17 cellular contexts compared by ENCODE assay signal in the genomic region with DNA sequence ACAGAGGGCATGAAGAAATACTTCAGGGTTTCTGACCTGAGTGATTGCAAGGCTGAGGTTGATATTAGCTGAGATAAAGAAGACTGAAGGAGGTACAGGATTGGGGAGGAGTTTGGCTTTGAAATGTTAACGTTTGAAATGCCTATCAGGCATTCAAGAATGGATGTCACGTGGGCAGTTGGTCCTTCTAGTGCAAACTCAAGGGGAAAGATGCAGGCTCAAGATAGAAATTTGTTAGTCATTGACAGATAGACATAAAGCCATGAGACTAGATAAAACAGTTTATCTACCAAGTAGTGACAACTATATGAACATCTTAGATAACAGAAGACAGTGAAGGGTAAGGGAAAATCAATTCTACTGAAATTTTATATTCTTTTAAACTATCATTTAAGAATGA. TPM values are rescaled to one million over a fixed set of nuclear protein-coding genes. Genes with fewer than 3 reads are reported as not detected.
DNase-seq lines count a peak whose midpoint lies in the region; ATAC-seq, FAIRE-seq and TF ChIP-seq lines count a peak whose summit lies in the region.
"Had no signal": no experiment of that assay in that cellular context is flagged by ENCODE, and none has a peak within 500 bp of the region (broad histone marks: within the 10 kb centered on the region; RNA-seq: fewer than 3 reads in every experiment).

No MANE protein-coding gene starts in this region.

- no peak overlapping the region for H3K27ac Mint-ChIP-seq in GM23338
- no peak overlapping the region for H3K27ac Mint-ChIP-seq in chondrocyte (ENCODE audit: unreplicated experiment)

- H3K4me3 ChIP-seq in GM23338, result no peak overlapping the region
- no peak overlapping the region for H3K4me3 ChIP-seq in GM12878
- H3K4me3 ChIP-seq: HAP-1, SJCRH30 had no signal

- RAD21 ChIA-PET in GM12878 (lab: Charles Lee; ENCODE audit: unreplicated experiment), result no interaction called here

- TSS peak; percentile 31 for BruUV-seq in GM12878 (replicated peaks; lab: Mats Ljungman, UMichigan)

- in situ Hi-C loops in GM12878 (cut with MboI), result no loop called here

- no peaks in the 10 kb centered on the region for H3K27me3 ChIP-seq in GM23338 (ENCODE audit: insufficient read depth)
- H3K27me3 ChIP-seq in GM12878 (replicated peaks in 1 of 2; ENCODE audit: control insufficient read depth in 2 of 2, insufficient read depth in 2 of 2, low read length in 1 of 2), result no peaks in the 10 kb centered on the region
- H3K27me3 ChIP-seq: SJCRH30 had no signal

- no peaks in the 10 kb centered on the region for H3K9me3 Mint-ChIP-seq in GM23338
- no peaks in the 10 kb centered on the region for H3K9me3 Mint-ChIP-seq in chondrocyte (ENCODE audit: low read depth)

- no peak overlapping the region for H3K9ac ChIP-seq in GM12878 (ENCODE audit: control insufficient read depth, insufficient read depth, low read length)

- H2AFZ ChIP-seq in GM23338 (no peak overlapping the region), GM12878 (ENCODE audit: control insufficient read depth, low read depth, low read length) (no peak overlapping the region)

- ATAC-seq in GM23338 (peak; percentile 58), GM12878 (no peak), HG03565 (IDR thresholded peaks at IDR 0.05; ENCODE audit: unreplicated experiment) (no peak)

- H3K27ac ChIP-seq in GM23338 (ENCODE audit: low read depth), result no peak overlapping the region
- no peak overlapping the region for H3K27ac ChIP-seq in GM12878 (ENCODE audit: control insufficient read depth, insufficient read depth)
- H3K27ac ChIP-seq: HL-60, RWPE1, SJCRH30 had no signal

- H3K4me2 ChIP-seq in GM23338 (no peak overlapping the region), GM12878 (ENCODE audit: control insufficient read depth, insufficient read depth) (no peak overlapping the region)

- H3K36me3 Mint-ChIP-seq in GM23338 (ENCODE audit: low read depth) (peaks cover 4% of the 10 kb centered on the region; the same call in 2 of the 3 replicates), chondrocyte (ENCODE audit: low read depth) (peaks cover 8% of the 10 kb centered on the region)

- 0 out of 2 replicates have a peak, but pooled peaks cover 2% of the 10 kb centered on the region for H3K36me3 ChIP-seq in GM23338 (ENCODE audit: insufficient read depth)
- peaks cover 0 to 14% of the 10 kb centered on the region in 2 experiments; a peak in 3 of 4 replicates for H3K36me3 ChIP-seq in GM12878 (ENCODE audit: control insufficient read depth in 2 of 2, insufficient read depth in 2 of 2, low read length in 1 of 2)

- no peaks in the 10 kb centered on the region for H3K9me2 ChIP-seq in GM23338 (ENCODE audit: insufficient read depth)

- peaks cover 6% of the 10 kb centered on the region for H3K4me1 ChIP-seq in GM23338 (ENCODE audit: insufficient read depth)
- no peaks in the 10 kb centered on the region for H3K4me1 ChIP-seq in GM12878 (ENCODE audit: control insufficient read depth, insufficient read depth, low read length)
- H3K4me1 ChIP-seq: HAP-1, SJCRH30 had no signal

- no peaks in the 10 kb centered on the region for H3F3A ChIP-seq in GM23338 (replicated peaks; ENCODE audit: low read depth)

- H3K27me3 Mint-ChIP-seq in GM23338 (ENCODE audit: insufficient read depth, low read depth, poor library complexity), result no peaks in the 10 kb centered on the region
- no peaks in the 10 kb centered on the region for H3K27me3 Mint-ChIP-seq in chondrocyte (ENCODE audit: low read depth)

- DNase-seq in GM23338 (ENCODE audit: low spot score), result peak; percentile 59
- DNase-seq in HUDEP-2 (lab: John Stamatoyannopoulos, UW; ENCODE audit: unreplicated experiment in 76 of 76), result peak in 47 of 76 experiments; percentile 5 to 75 (median 38)
- DNase-seq in GM12878 (ENCODE audit: low read depth, low spot score), result no peak
- peak; percentile 16 for DNase-seq in iPS-NIHi7 (ENCODE audit: extremely low spot score)
- DNase-seq in chondrocyte (ENCODE audit: low spot score), result no peak
- no peak for DNase-seq in frontal cortex (ENCODE audit: low spot score in 2 of 2)
- DNase-seq: KBM-7, NCI-H1436, NCI-H2029, NCI-H2171, NCI-H446, SJCRH30 had no signal

- POLR2A ChIA-PET in GM12878 (lab: Charles Lee), result interaction anchor here (0.6 to 1.7 kb wide), 2 partner anchors 9 to 22 kb away, joined by 4 to 5 read pairs; no protein-coding TSS in a partner anchor

- 67% methylated on average over 2 of the region's 2 CpGs for whole genome bisulfite sequencing in GM12878 (ENCODE audit: insufficient coverage, insufficient replicate concordance, low lambda C conversion rate, missing lambda C conversion rate)

- H3K9me3 ChIP-seq in GM12878 (replicated peaks; ENCODE audit: control insufficient read depth, insufficient read depth, low read length), result no peaks in the 10 kb centered on the region
- H3K9me3 ChIP-seq: HAP-1, SJCRH30 had no signal

- TF ChIP-seq POLR2A in GM12878 (IDR thresholded peaks at IDR 0.05; ENCODE audit: low read depth, low read length), result no peak

- SMC1A ChIA-PET in GM12878 (lab: Charles Lee; ENCODE audit: uncharacterized antibody, unreplicated experiment), result no interaction called here

- H4K20me1 ChIP-seq in GM23338 (replicated peaks; ENCODE audit: insufficient read depth), result no peaks in the 10 kb centered on the region; the same call in 1 of the 2 replicates
- no peaks in the 10 kb centered on the region for H4K20me1 ChIP-seq in GM12878 (ENCODE audit: control insufficient read depth, insufficient read depth)

- H3K4me1 Mint-ChIP-seq in GM23338 (peaks cover 11% of the 10 kb centered on the region), chondrocyte (ENCODE audit: low read depth) (no peaks in the 10 kb centered on the region)

- H3K4me3 Mint-ChIP-seq in GM23338, result no peak overlapping the region
- no peak overlapping the region for H3K4me3 Mint-ChIP-seq in chondrocyte (ENCODE audit: unreplicated experiment)

- FAIRE-seq in GM12878 (lab: Jason Lieb, UNC) (no peak), frontal cortex (lab: Jason Lieb, UNC) (no peak)
- FAIRE-seq: HTR-8/SVneo had no signal

- TF ChIP-seq CTCF in GM23338 (conservative IDR thresholded peaks at IDR 0.05; ENCODE audit: low read depth in 2 of 2) (no peak), GM12878 (IDR thresholded peaks at IDR 0.05 in 2 of 3, conservative IDR thresholded peaks at IDR 0.05 in 1 of 3; ENCODE audit: control insufficient read depth in 2 of 3, extremely low read depth in 1 of 3, insufficient read depth in 1 of 3, low read depth in 3 of 3, low read length in 3 of 3) (no peak), chondrocyte (IDR thresholded peaks at IDR 0.05) (no peak)

- TF ChIP-seq RAD21 in GM12878 (IDR thresholded peaks at IDR 0.05; ENCODE audit: insufficient read depth, low read depth, low read length), result no peak

- H3K79me2 ChIP-seq in GM23338 (replicated peaks; ENCODE audit: insufficient read depth) (peaks cover 33% of the 10 kb centered on the region), GM12878 (ENCODE audit: control insufficient read depth, insufficient read depth, low read length) (no peaks in the 10 kb centered on the region; the same call in 1 of the 2 replicates)

- intact Hi-C loops in GM12878 (cut with micrococcal nuclease; ENCODE audit: unreplicated experiment), result no loop called here

- TF ChIP-seq EP300 in GM12878 (IDR thresholded peaks at IDR 0.05; ENCODE audit: borderline replicate concordance in 1 of 2, control insufficient read depth in 1 of 2, low read depth in 2 of 2, low read length in 2 of 2), result no peak

- CTCF ChIA-PET in GM12878 (lab: Yijun Ruan, JAX), result no interaction called here

TF ChIP-seq in GM23338, 12 proteins besides CTCF, POLR2A, EP300 and RAD21 (continues in another document):
- TF ChIP-seq ZNF114 (CRISPR knock-in tag; IDR thresholded peaks at IDR 0.05) (no peak), ZNF331 (CRISPR knock-in tag; IDR thresholded peaks at IDR 0.05; ENCODE audit: low read depth) (no peak), JUNB (IDR thresholded peaks at IDR 0.05; ENCODE audit: unreplicated experiment) (no peak)

TF ChIP-seq in GM12878, 131 proteins besides CTCF, POLR2A, EP300 and RAD21:
- TF ChIP-seq RBBP5 (conservative IDR thresholded peaks at IDR 0.05), result no peak
- TF ChIP-seq, protein P1, sequence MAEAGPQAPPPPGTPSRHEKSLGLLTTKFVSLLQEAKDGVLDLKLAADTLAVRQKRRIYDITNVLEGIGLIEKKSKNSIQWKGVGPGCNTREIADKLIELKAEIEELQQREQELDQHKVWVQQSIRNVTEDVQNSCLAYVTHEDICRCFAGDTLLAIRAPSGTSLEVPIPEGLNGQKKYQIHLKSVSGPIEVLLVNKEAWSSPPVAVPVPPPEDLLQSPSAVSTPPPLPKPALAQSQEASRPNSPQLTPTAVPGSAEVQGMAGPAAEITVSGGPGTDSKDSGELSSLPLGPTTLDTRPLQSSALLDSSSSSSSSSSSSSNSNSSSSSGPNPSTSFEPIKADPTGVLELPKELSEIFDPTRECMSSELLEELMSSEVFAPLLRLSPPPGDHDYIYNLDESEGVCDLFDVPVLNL (IDR thresholded peaks at IDR 0.05; ENCODE audit: low read depth, low read length), result no peak
TF ChIP-seq in GM12878: peak in this region for 0.

RNA-seq across cellular contexts. Expression of a gene that starts 23.1 kb away (rescaled TPM):
- 73.3 and 87.9 TPM in 2 replicates for total RNA-seq in GM23338 (2014; rRNA removed; shearing (Covaris generic))
- polyA plus RNA-seq in GM23338 (2016; fragmentation: Nextera tagmentation; extraction: Ambion mirVana) (49.9 and 59.3 TPM in 2 replicates), GM12878 (2011; rRNA removed) (116 and 133 TPM in 2 replicates), GM12878 (2014; fragmentation: Illumina TruSeq; extraction: Trizol) (58.1 and 66.4 TPM in 2 replicates), GM12878 (2014; fragmentation: Nextera tagmentation; extraction: Ambion mirVana) (10 to 100 TPM; 15.9 to 20.0 TPM), GM12878 (2014; rRNA removed) (38.9 and 46.9 TPM in 2 replicates), GM12878 (2016; fragmentation: Nextera tagmentation; extraction: Ambion mirVana) (10 to 100 TPM; 24.7 to 30.0 TPM)
- total RNA-seq in GM12878 (2013; cell fraction: nucleolus; rRNA removed), result 684 and 703 TPM in 2 replicates
- total RNA-seq in GM12878 (2014; rRNA removed) (49.5 and 51.9 TPM in 2 replicates), GM12878 (2014; rRNA removed; fragmentation: Illumina TruSeq; extraction: Trizol) (62.8 and 69.6 TPM in 2 replicates), GM12878 (2021) (36.1 and 37.3 TPM in 2 replicates), chondrocyte (53.4 to 65.8 TPM (median 53.8 TPM) in 3 replicates), frontal cortex (91.3 TPM)
- polyA plus RNA-seq in GM12878 (2011; ENCODE audit: low read depth), result 28.2 TPM
- polyA plus RNA-seq in GM12878 (2011; cell fraction: cytosol; rRNA removed), result 50.7 and 61.1 TPM in 2 replicates
- polyA plus RNA-seq in GM12878 (2011; cell fraction: nucleus; rRNA removed), result 327 and 442 TPM in 2 replicates
- 34.2 and 54.8 TPM in 2 replicates for polyA plus RNA-seq in GM12878 (2012)
- 174 and 203 TPM in 2 replicates for polyA minus RNA-seq in GM12878 (2011; rRNA and poly(A)+ RNA removed)
- 13.6 and 18.3 TPM in 2 replicates for polyA minus RNA-seq in GM12878 (2011; cell fraction: cytosol; rRNA and poly(A)+ RNA removed)
- polyA minus RNA-seq in GM12878 (2011; cell fraction: nucleus; rRNA and poly(A)+ RNA removed), result 193 and 277 TPM in 2 replicates

Comparison
In these comparisons a context has a peak if more than half of its experiments do, and no peak if none do; other contexts are left out.
1. DNase-seq: peak in GM23338 (single experiment), HUDEP-2 (47 of 76) and iPS-NIHi7 (single experiment); none in GM12878 (single experiment), chondrocyte (single experiment) and frontal cortex (0 of 2).